Comparison of ENCODE assay signal across 20 cellular contexts in the genomic region with DNA sequence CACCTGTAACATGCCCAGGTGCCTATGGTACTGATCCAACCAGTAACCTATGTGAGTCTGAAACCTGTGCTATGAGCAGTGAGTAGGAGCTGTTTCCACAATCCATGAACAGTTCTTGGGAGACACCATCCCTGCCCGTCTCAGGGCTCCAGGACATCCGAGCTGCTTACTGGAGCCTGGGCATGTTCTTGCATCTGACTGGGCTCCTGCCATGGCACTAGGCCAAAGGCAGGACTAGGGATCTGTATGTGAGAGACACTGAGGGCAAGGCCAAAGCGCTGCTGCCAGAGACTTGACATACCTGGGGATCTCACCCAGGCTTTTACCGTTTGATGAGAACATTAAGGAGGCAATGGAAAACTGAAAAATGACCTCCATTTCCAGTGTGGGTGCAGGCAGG. TPM values are rescaled to one million over a fixed set of nuclear protein-coding genes. Genes with fewer than 3 reads are reported as not detected.
DNase-seq lines count a peak whose midpoint lies in the region; ATAC-seq lines count a peak whose summit lies in the region.
"Had no signal": no experiment of that assay in that cellular context is flagged by ENCODE, and none has a peak within 500 bp of the region (broad histone marks: within the 10 kb centered on the region; RNA-seq: fewer than 3 reads in every experiment).

No MANE protein-coding gene starts in this region.

- ATAC-seq in activated CD8-positive, alpha-beta memory T cell treated with anti-CD3 and anti-CD28 coated beads, Interleukin-2, amount 10 ng/mL, durations not matched to agents 7 days and 5 days, result no peak
- peak; percentile 62 for ATAC-seq in Right ventricle myocardium superior (ENCODE audit: poor library complexity)
- no peak for ATAC-seq in HG03039 (IDR thresholded peaks at IDR 0.05; ENCODE audit: unreplicated experiment)
- ATAC-seq: CD8-positive, alpha-beta T cell; GM23338 had no signal

- H3K27me3 Mint-ChIP-seq in activated CD8-positive, alpha-beta memory T cell treated with anti-CD3 and anti-CD28 coated beads, Interleukin-2, amount 10 ng/mL, durations not matched to agents 7 days and 5 days, result no peaks in the 10 kb centered on the region
- no peaks in the 10 kb centered on the region for H3K27me3 Mint-ChIP-seq in activated T-helper 1 cell treated with anti-CD3 and anti-CD28 coated beads, Interleukin-12 subunit alpha, Interleukin-12 subunit beta, Interleukin-2, Interleukin-4 antibody, amounts not matched to agents 30 ng/mL and 10 ng/mL and 1 ng/mL, durations not matched to agents 14 hours and 24 hours and 36 hours (ENCODE audit: insufficient read depth)
- H3K27me3 Mint-ChIP-seq in stimulated activated naive CD8-positive, alpha-beta T cell treated with anti-CD3 and anti-CD28 coated beads, Interleukin-15, Interleukin-2, amounts not matched to agents 100 ng/mL and 50 ng/mL, for 24 hours, result no peaks in the 10 kb centered on the region
- H3K27me3 Mint-ChIP-seq: IgD-negative memory B cell had no signal

- peak overlapping the region; percentile 11 for H3K27ac Mint-ChIP-seq in activated CD8-positive, alpha-beta memory T cell treated with anti-CD3 and anti-CD28 coated beads, Interleukin-2, amount 10 ng/mL, durations not matched to agents 7 days and 5 days
- peak overlapping the region; percentile 58 for H3K27ac Mint-ChIP-seq in activated T-helper 1 cell treated with anti-CD3 and anti-CD28 coated beads, Interleukin-12 subunit alpha, Interleukin-12 subunit beta, Interleukin-2, Interleukin-4 antibody, amounts not matched to agents 30 ng/mL and 10 ng/mL and 1 ng/mL, durations not matched to agents 14 hours and 24 hours and 36 hours
- peak overlapping the region; percentile 68 for H3K27ac Mint-ChIP-seq in stimulated activated naive CD8-positive, alpha-beta T cell treated with anti-CD3 and anti-CD28 coated beads, Interleukin-15, Interleukin-2, amounts not matched to agents 100 ng/mL and 50 ng/mL, for 24 hours
- H3K27ac Mint-ChIP-seq: CD8-positive, alpha-beta T cell; GM23338; IgD-negative memory B cell had no signal

- H3K4me1 Mint-ChIP-seq in activated CD8-positive, alpha-beta memory T cell treated with anti-CD3 and anti-CD28 coated beads, Interleukin-2, amount 10 ng/mL, durations not matched to agents 7 days and 5 days, result no peaks in the 10 kb centered on the region
- peaks cover 6% of the 10 kb centered on the region for H3K4me1 Mint-ChIP-seq in activated T-helper 1 cell treated with anti-CD3 and anti-CD28 coated beads, Interleukin-12 subunit alpha, Interleukin-12 subunit beta, Interleukin-2, Interleukin-4 antibody, amounts not matched to agents 30 ng/mL and 10 ng/mL and 1 ng/mL, durations not matched to agents 14 hours and 24 hours and 36 hours (ENCODE audit: low read depth)
- peaks cover 9% of the 10 kb centered on the region for H3K4me1 Mint-ChIP-seq in stimulated activated naive CD8-positive, alpha-beta T cell treated with anti-CD3 and anti-CD28 coated beads, Interleukin-15, Interleukin-2, amounts not matched to agents 100 ng/mL and 50 ng/mL, for 24 hours (ENCODE audit: low read depth)
- H3K4me1 Mint-ChIP-seq: IgD-negative memory B cell had no signal

- CTCF ChIA-PET in activated CD8-positive, alpha-beta memory T cell treated with anti-CD3 and anti-CD28 coated beads, Interleukin-2, amount 10 ng/mL, durations not matched to agents 7 days and 5 days (lab: Charles Lee), result no interaction called here

- intact Hi-C loops in activated T-helper 1 cell treated with anti-CD3 and anti-CD28 coated beads, Interleukin-12 subunit alpha, Interleukin-12 subunit beta, Interleukin-2, Interleukin-4 antibody, amounts not matched to agents 30 ng/mL and 10 ng/mL and 1 ng/mL, durations not matched to agents 14 hours and 24 hours and 36 hours (cut with micrococcal nuclease), result no loop called here
- intact Hi-C loops in Right ventricle myocardium superior (cut with DNase I), result no loop called here

- H3K36me3 Mint-ChIP-seq in activated CD8-positive, alpha-beta memory T cell treated with anti-CD3 and anti-CD28 coated beads, Interleukin-2, amount 10 ng/mL, durations not matched to agents 7 days and 5 days, result peaks cover 26% of the 10 kb centered on the region
- peaks cover 21% of the 10 kb centered on the region for H3K36me3 Mint-ChIP-seq in activated T-helper 1 cell treated with anti-CD3 and anti-CD28 coated beads, Interleukin-12 subunit alpha, Interleukin-12 subunit beta, Interleukin-2, Interleukin-4 antibody, amounts not matched to agents 30 ng/mL and 10 ng/mL and 1 ng/mL, durations not matched to agents 14 hours and 24 hours and 36 hours (ENCODE audit: low read depth)
- H3K36me3 Mint-ChIP-seq in stimulated activated naive CD8-positive, alpha-beta T cell treated with anti-CD3 and anti-CD28 coated beads, Interleukin-15, Interleukin-2, amounts not matched to agents 100 ng/mL and 50 ng/mL, for 24 hours (ENCODE audit: low read depth), result peaks cover 30% of the 10 kb centered on the region
- H3K36me3 Mint-ChIP-seq: CD8-positive, alpha-beta T cell; IgD-negative memory B cell had no signal

- no peak overlapping the region for H3K4me3 Mint-ChIP-seq in activated CD8-positive, alpha-beta memory T cell treated with anti-CD3 and anti-CD28 coated beads, Interleukin-2, amount 10 ng/mL, durations not matched to agents 7 days and 5 days
- no peak overlapping the region for H3K4me3 Mint-ChIP-seq in activated T-helper 1 cell treated with anti-CD3 and anti-CD28 coated beads, Interleukin-12 subunit alpha, Interleukin-12 subunit beta, Interleukin-2, Interleukin-4 antibody, amounts not matched to agents 30 ng/mL and 10 ng/mL and 1 ng/mL, durations not matched to agents 14 hours and 24 hours and 36 hours
- no peak overlapping the region for H3K4me3 Mint-ChIP-seq in stimulated activated naive CD8-positive, alpha-beta T cell treated with anti-CD3 and anti-CD28 coated beads, Interleukin-15, Interleukin-2, amounts not matched to agents 100 ng/mL and 50 ng/mL, for 24 hours
- H3K4me3 Mint-ChIP-seq: CD8-positive, alpha-beta T cell; GM23338; IgD-negative memory B cell had no signal

- H3K9me3 Mint-ChIP-seq in activated CD8-positive, alpha-beta memory T cell treated with anti-CD3 and anti-CD28 coated beads, Interleukin-2, amount 10 ng/mL, durations not matched to agents 7 days and 5 days (ENCODE audit: low read depth), result no peaks in the 10 kb centered on the region
- H3K9me3 Mint-ChIP-seq in activated T-helper 1 cell treated with anti-CD3 and anti-CD28 coated beads, Interleukin-12 subunit alpha, Interleukin-12 subunit beta, Interleukin-2, Interleukin-4 antibody, amounts not matched to agents 30 ng/mL and 10 ng/mL and 1 ng/mL, durations not matched to agents 14 hours and 24 hours and 36 hours, result no peaks in the 10 kb centered on the region
- H3K9me3 Mint-ChIP-seq in stimulated activated naive CD8-positive, alpha-beta T cell treated with anti-CD3 and anti-CD28 coated beads, Interleukin-15, Interleukin-2, amounts not matched to agents 100 ng/mL and 50 ng/mL, for 24 hours, result no peaks in the 10 kb centered on the region
- H3K9me3 Mint-ChIP-seq: CD8-positive, alpha-beta T cell; GM23338; IgD-negative memory B cell had no signal

- no peak for DNase-seq in activated CD8-positive, alpha-beta memory T cell treated with anti-CD3 and anti-CD28 coated beads, Interleukin-2, amount 10 ng/mL, durations not matched to agents 7 days and 5 days
- DNase-seq in activated CD8-positive, alpha-beta memory T cell treated with anti-CD3 and anti-CD28 coated beads for 24 hours, result no peak
- no peak for DNase-seq in activated T-helper 1 cell treated with anti-CD3 and anti-CD28 coated beads, Interleukin-12 subunit alpha, Interleukin-12 subunit beta, Interleukin-2, Interleukin-4 antibody, amounts not matched to agents 30 ng/mL and 10 ng/mL and 1 ng/mL, durations not matched to agents 14 hours and 24 hours and 36 hours (ENCODE audit: low spot score)
- DNase-seq in Right ventricle myocardium superior (peak; percentile 55), SW 1271 (lab: John Stamatoyannopoulos, UW) (no peak)
- DNase-seq: AML-193; CD8-positive, alpha-beta T cell; DMS153; HCEC 1CT; NCI-H1105; NCI-H146; NCI-H2029; NCI-H2227 treated with DMSO at 0.1 percent for 48 hours; NCI-H510A; PC-9; RPMI8226 had no signal

RNA-seq across cellular contexts. Expression of a gene that starts 59.8 kb away (rescaled TPM):
- total RNA-seq in activated CD8-positive, alpha-beta memory T cell treated with anti-CD3 and anti-CD28 coated beads, Interleukin-2, amount 10 ng/mL, durations not matched to agents 7 days and 5 days, result 10 to 100 TPM; 79.7 to 91.1 TPM
- 71.1 and 75.2 TPM in 2 replicates for total RNA-seq in activated T-helper 1 cell treated with anti-CD3 and anti-CD28 coated beads, Interleukin-12 subunit alpha, Interleukin-12 subunit beta, Interleukin-2, Interleukin-4 antibody, amounts not matched to agents 30 ng/mL and 10 ng/mL and 1 ng/mL, durations not matched to agents 14 hours and 24 hours and 36 hours
- total RNA-seq in Right ventricle myocardium superior, result 1.6 TPM

Comparison
In these comparisons a context has a peak if more than half of its experiments do, and no peak if none do; other contexts are left out.
1. H3K27ac Mint-ChIP-seq: peak in every context shown above with its lines; median percentile 68 in stimulated activated naive CD8-positive, alpha-beta T cell treated with anti-CD3 and anti-CD28 coated beads, Interleukin-15, Interleukin-2, amounts not matched to agents 100 ng/mL and 50 ng/mL, for 24 hours; 58 in activated T-helper 1 cell treated with anti-CD3 and anti-CD28 coated beads, Interleukin-12 subunit alpha, Interleukin-12 subunit beta, Interleukin-2, Interleukin-4 antibody, amounts not matched to agents 30 ng/mL and 10 ng/mL and 1 ng/mL, durations not matched to agents 14 hours and 24 hours and 36 hours; 11 in activated CD8-positive, alpha-beta memory T cell treated with anti-CD3 and anti-CD28 coated beads, Interleukin-2, amount 10 ng/mL, durations not matched to agents 7 days and 5 days.
2. RNA of a gene that starts 59.8 kb away (total RNA-seq): 79.7 to 91.1 TPM in activated CD8-positive, alpha-beta memory T cell treated with anti-CD3 and anti-CD28 coated beads, Interleukin-2, amount 10 ng/mL, durations not matched to agents 7 days and 5 days and 71.1 to 75.2 TPM in activated T-helper 1 cell treated with anti-CD3 and anti-CD28 coated beads, Interleukin-12 subunit alpha, Interleukin-12 subunit beta, Interleukin-2, Interleukin-4 antibody, amounts not matched to agents 30 ng/mL and 10 ng/mL and 1 ng/mL, durations not matched to agents 14 hours and 24 hours and 36 hours; 1.6 TPM in Right ventricle myocardium superior (single experiment); every median in the first group is over 10 times any median in the second.